In genomic region chr11:33920838-33921613, GRCh38 we compare ENCODE assay signal across 13 cellular contexts. TPM values are rescaled to one million over a fixed set of nuclear protein-coding genes. Genes with fewer than 3 reads are reported as not detected.
DNase-seq lines count a peak whose midpoint lies in the region; ATAC-seq, FAIRE-seq and TF ChIP-seq lines count a peak whose summit lies in the region.
"Had no signal": no experiment of that assay in that cellular context is flagged by ENCODE, and none has a peak within 500 bp of the region (broad histone marks: within the 10 kb centered on the region; RNA-seq: fewer than 3 reads in every experiment).

No MANE protein-coding gene starts in this region.

- no peaks in the 10 kb centered on the region for H3K36me3 Mint-ChIP-seq in astrocyte (ENCODE audit: low read depth, unreplicated experiment)

- intact Hi-C loops in gastrocnemius medialis (cut with DNase I; ENCODE audit: low total_unique reads) = no loop called here

- ATAC-seq in GM19455 (IDR thresholded peaks at IDR 0.05; ENCODE audit: unreplicated experiment) = peak; percentile 91
- peak; percentile 84 for ATAC-seq in HG03139 (IDR thresholded peaks at IDR 0.05; ENCODE audit: unreplicated experiment)
- ATAC-seq in gastrocnemius medialis = no peak

- no peaks in the 10 kb centered on the region for H3K9me3 ChIP-seq in astrocyte (ENCODE audit: insufficient read depth, low read depth, low read length)
- H3K9me3 ChIP-seq in gastrocnemius medialis = no peaks in the 10 kb centered on the region
- no peaks in the 10 kb centered on the region for H3K9me3 ChIP-seq in osteoblast (ENCODE audit: low read depth, low read length)

- H2AFZ ChIP-seq in astrocyte (ENCODE audit: low read depth, low read length) = no peak overlapping the region
- no peak overlapping the region for H2AFZ ChIP-seq in osteoblast (ENCODE audit: low read length)

- H3K4me3 Mint-ChIP-seq in astrocyte (ENCODE audit: unreplicated experiment) = no peak overlapping the region
- H3K4me3 Mint-ChIP-seq: naive thymus-derived CD8-positive, alpha-beta T cell had no signal

- H3K4me1 ChIP-seq in astrocyte (ENCODE audit: insufficient read depth, low read length) (peaks cover 6% of the 10 kb centered on the region), gastrocnemius medialis (no peaks in the 10 kb centered on the region), osteoblast (ENCODE audit: insufficient read depth, low read length) (no peaks in the 10 kb centered on the region)

- H4K20me1 ChIP-seq in astrocyte (ENCODE audit: insufficient read depth, low read length) (no peaks in the 10 kb centered on the region), osteoblast (ENCODE audit: insufficient read depth, low read length) (no peaks in the 10 kb centered on the region)

- H3K27ac ChIP-seq in astrocyte (ENCODE audit: low read depth, low read length) (no peak overlapping the region), gastrocnemius medialis (no peak overlapping the region), osteoblast (ENCODE audit: low read depth, low read length) (no peak overlapping the region)
- H3K27ac ChIP-seq: epithelial cell of prostate had no signal

- H3K27me3 Mint-ChIP-seq in astrocyte (ENCODE audit: low read depth, unreplicated experiment) = peaks cover 19% of the 10 kb centered on the region

- no peak for TF ChIP-seq CTCF in astrocyte (IDR thresholded peaks at IDR 0.05; ENCODE audit: insufficient read depth, low read depth, low read length)
- no peak for TF ChIP-seq CTCF in gastrocnemius medialis (IDR thresholded peaks at IDR 0.05 in 4 of 5, conservative IDR thresholded peaks at IDR 0.05 in 1 of 5)
- TF ChIP-seq CTCF in osteoblast (IDR thresholded peaks at IDR 0.05; ENCODE audit: extremely low read depth, low read depth, low read length) = no peak

- peak; percentile 98 for FAIRE-seq in GM12892 (lab: Jason Lieb, UNC)
- FAIRE-seq in astrocyte (lab: Jason Lieb, UNC) = no peak
- FAIRE-seq: G401.6 had no signal

- H3K79me2 ChIP-seq in astrocyte (ENCODE audit: insufficient read depth, low read length) (no peaks in the 10 kb centered on the region), osteoblast (ENCODE audit: insufficient read depth, low read length) (no peaks in the 10 kb centered on the region)

- no peaks in the 10 kb centered on the region for H3K4me1 Mint-ChIP-seq in astrocyte (ENCODE audit: low read depth, unreplicated experiment)

- peak overlapping the region; percentile 34 for H3K4me2 ChIP-seq in astrocyte (ENCODE audit: low read length)
- no peak overlapping the region for H3K4me2 ChIP-seq in osteoblast (ENCODE audit: insufficient read depth, low read length)

- H3K27me3 ChIP-seq in astrocyte (ENCODE audit: insufficient read depth, low read length) (peaks cover 5% of the 10 kb centered on the region), gastrocnemius medialis (no peaks in the 10 kb centered on the region), osteoblast (ENCODE audit: insufficient read depth, low read length) (peaks cover 66% of the 10 kb centered on the region)

- DNase-seq in GM12892 (ENCODE audit: insufficient read length) (peak; percentile 45), astrocyte (ENCODE audit: low read depth) (peak; percentile 71), COR-L47 (lab: John Stamatoyannopoulos, UW) (no peak), activated gamma-delta T cell treated with Interleukin-2 at 50 U/mL for 16 hours (no peak), gastrocnemius medialis (no peak), osteoblast (ENCODE audit: insufficient read length, low spot score, missing footprints) (no peak)
- DNase-seq: activated CD8-positive, alpha-beta memory T cell treated with anti-CD3 and anti-CD28 coated beads for 24 hours; naive thymus-derived CD8-positive, alpha-beta T cell; NCI-H1694 treated with DMSO at 0.1 percent for 48 hours had no signal

- H3K4me3 ChIP-seq in astrocyte (ENCODE audit: insufficient read depth, low read depth, low read length) = no peak overlapping the region
- no peak overlapping the region for H3K4me3 ChIP-seq in gastrocnemius medialis
- no peak overlapping the region for H3K4me3 ChIP-seq in osteoblast (ENCODE audit: insufficient read depth, low read length)

- in situ Hi-C loops in gastrocnemius medialis (cut with MboI; ENCODE audit: low sequenced_read_pairs in 4 of 4) = no loop called here

- H3K36me3 ChIP-seq in astrocyte (ENCODE audit: insufficient read depth, low read length) = no peaks in the 10 kb centered on the region
- no peaks in the 10 kb centered on the region for H3K36me3 ChIP-seq in gastrocnemius medialis
- H3K36me3 ChIP-seq in osteoblast (ENCODE audit: insufficient read depth, low read length) = no peaks in the 10 kb centered on the region

- TF ChIP-seq POLR2A in GM12892 (IDR thresholded peaks at IDR 0.05; ENCODE audit: low read depth, low read length) = no peak
- TF ChIP-seq POLR2A in gastrocnemius medialis (IDR thresholded peaks at IDR 0.05) = no peak

- H3K9ac ChIP-seq in astrocyte (ENCODE audit: low read length) = no peak overlapping the region

- peaks cover 2% of the 10 kb centered on the region for H3K9me3 Mint-ChIP-seq in astrocyte (ENCODE audit: unreplicated experiment)

- no peak overlapping the region for H3K27ac Mint-ChIP-seq in astrocyte (ENCODE audit: unreplicated experiment)
- H3K27ac Mint-ChIP-seq: naive thymus-derived CD8-positive, alpha-beta T cell had no signal

RNA-seq across cellular contexts. Expression of gene LMO2, which starts 29.1 kb away (rescaled TPM):
- 21.5 TPM for polyA plus RNA-seq in GM12892 (2012; ENCODE audit: missing spikeins)
- total RNA-seq in astrocyte = 0.67 and 1.8 TPM in 2 replicates
- 10 to 100 TPM in 3 of 4 donors, 1 to 10 TPM in 1; 5.3 to 41.9 (median 19.2) TPM for total RNA-seq in gastrocnemius medialis
- 1.4 and 2.1 TPM in 2 replicates for total RNA-seq in osteoblast
- polyA plus RNA-seq: naive thymus-derived CD8-positive, alpha-beta T cell had no signal

Comparison
In these comparisons a context has a peak if more than half of its experiments do, and no peak if none do; other contexts are left out.
1. DNase-seq: peak in GM12892 (single experiment) and astrocyte (single experiment); none in COR-L47 (single experiment), activated gamma-delta T cell treated with Interleukin-2 at 50 U/mL for 16 hours (single experiment), gastrocnemius medialis (0 of 2) and osteoblast (single experiment).
2. ATAC-seq: peak in GM19455 (single experiment) and HG03139 (single experiment); none in gastrocnemius medialis (0 of 2).